ENCODE assay signal across 8 cellular contexts in genomic region chr6:73515204-73516101, GRCh38. TPM values are rescaled to one million over a fixed set of nuclear protein-coding genes. Genes with fewer than 3 reads are reported as not detected.
A peak's percentile ranks its signal among the peaks of the same experiment; 100 is the strongest.
DNase-seq lines count a peak whose midpoint lies in the region; ATAC-seq, FAIRE-seq and TF ChIP-seq lines count a peak whose summit lies in the region.

No MANE protein-coding gene starts in this region.

- peaks cover 43% of the 10 kb centered on the region for H3K79me2 ChIP-seq in SK-N-SH (ENCODE audit: insufficient read depth)

- CTCF ChIA-PET in SK-N-SH (lab: Yijun Ruan, JAX), result interaction anchor here (0.6 to 3.0 kb wide), 13 partner anchors 15 to 137 kb away, joined by 3 to 22 read pairs (median 4); partner anchors contain the start of genes MTO1 and SLC17A5

- peak; percentile 22 to 32 for DNase-seq in NCI-H2081 (lab: John Stamatoyannopoulos, UW)
- no peak for DNase-seq in NCI-H2081 treated with DMSO at 0.1 percent for 48 hours (lab: John Stamatoyannopoulos, UW)
- DNase-seq in SK-N-SH, result peak; percentile 39
- DNase-seq in brain microvascular endothelial cell, result no peak
- peak; percentile 40 to 50 for DNase-seq in stimulated activated CD4-positive, alpha-beta T cell treated with anti-CD3 and anti-CD28 coated beads, Interleukin-2, amount 100 ng/mL, for 24 hours

- peak; percentile 72 for TF ChIP-seq RAD21 in SK-N-SH (IDR thresholded peaks at IDR 0.05; ENCODE audit: low read length)

- H4K20me1 ChIP-seq in SK-N-SH (ENCODE audit: insufficient read depth), result peaks cover 73% of the 10 kb centered on the region

- H3K27me3 ChIP-seq in SK-N-SH (ENCODE audit: insufficient read depth) (no peaks in the 10 kb centered on the region), brain microvascular endothelial cell (replicated peaks) (no peaks in the 10 kb centered on the region)

- H3K4me3 Mint-ChIP-seq in IgD-negative memory B cell, result peak overlapping the region; percentile 48 to 87 (median 82)

- peak; percentile 41 for ATAC-seq in GM21529 (IDR thresholded peaks at IDR 0.05; ENCODE audit: unreplicated experiment)

- peaks cover 82% of the 10 kb centered on the region for H3F3A ChIP-seq in SK-N-SH (replicated peaks; ENCODE audit: insufficient read depth)

- no peak for TF ChIP-seq EP300 in SK-N-SH (IDR thresholded peaks at IDR 0.05; ENCODE audit: borderline replicate concordance in 1 of 2, low read depth in 1 of 2, low read length in 1 of 2)

- H3K27ac Mint-ChIP-seq in IgD-negative memory B cell, result peak overlapping the region; percentile 84 to 95 (median 90)

- no peak overlapping the region for H2AFZ ChIP-seq in SK-N-SH (ENCODE audit: low read depth)

- no peaks in the 10 kb centered on the region for H3K9me3 Mint-ChIP-seq in IgD-negative memory B cell

- in situ Hi-C loops in brain microvascular endothelial cell (cut with HindIII; ENCODE audit: low pct_ligation_motif_present, low sequenced_read_pairs), result loop anchor here (25.0 kb wide), 1 partner anchor 97 kb away; no protein-coding TSS in a partner anchor

- POLR2A ChIA-PET in SK-N-SH (lab: Yijun Ruan, JAX), result interaction anchor here (0.6 to 3.1 kb wide), 3 partner anchors 14 to 131 kb away, joined by 3 to 11 read pairs (median 5); no protein-coding TSS in a partner anchor

- H3K9me3 ChIP-seq in SK-N-SH, result no peaks in the 10 kb centered on the region

- peak overlapping the region; percentile 55; the same call in 1 of the 2 replicates for H3K9ac ChIP-seq in SK-N-SH

- H3K36me3 ChIP-seq in SK-N-SH (replicated peaks in 1 of 2; ENCODE audit: control insufficient read depth in 1 of 2, insufficient read depth in 2 of 2, low read length in 1 of 2) (peaks cover 47 to 55% of the 10 kb centered on the region in 2 experiments), brain microvascular endothelial cell (replicated peaks) (peaks cover 55% of the 10 kb centered on the region)

- H3K27ac ChIP-seq in SK-N-SH (ENCODE audit: low read depth in 2 of 2, low read length in 1 of 2), result peak overlapping the region; percentile 43 to 97
- H3K27ac ChIP-seq in brain microvascular endothelial cell, result peak overlapping the region; percentile 15

- TF ChIP-seq CTCF in SK-N-SH (IDR thresholded peaks at IDR 0.05) (peak; percentile 79), brain microvascular endothelial cell (IDR thresholded peaks at IDR 0.05; ENCODE audit: low read depth, low read length, missing control alignments) (peak; percentile 58)

- peak overlapping the region; percentile 66; the same call in 1 of the 2 replicates for H3K4me2 ChIP-seq in SK-N-SH

- WGBS in SK-N-SH (ENCODE audit: low lambda C conversion rate), result 59% methylated on average over 4 of the region's 4 CpGs

- peaks cover 14 to 16% of the 10 kb centered on the region in 2 experiments; a peak in 3 of 4 replicates for H3K4me1 ChIP-seq in SK-N-SH (ENCODE audit: control insufficient read depth in 1 of 2, insufficient read depth in 2 of 2, low read depth in 1 of 2, low read length in 1 of 2)

- H3K4me3 ChIP-seq in SK-N-SH (ENCODE audit: low read depth in 2 of 2, low read length in 1 of 2) (no peak overlapping the region; a peak in 1 of 4 replicates), brain microvascular endothelial cell (ENCODE audit: low read depth, low read length) (no peak overlapping the region)

- peak; percentile 53 for FAIRE-seq in islet of Langerhans (lab: Jason Lieb, UNC)

- peaks cover 43 to 47% (median 47%) of the 10 kb centered on the region in 3 donors for H3K4me1 Mint-ChIP-seq in IgD-negative memory B cell

- peaks cover 22% of the 10 kb centered on the region for H3K36me3 Mint-ChIP-seq in IgD-negative memory B cell

- H3K27me3 Mint-ChIP-seq in IgD-negative memory B cell, result no peaks in the 10 kb centered on the region

- H3K9me2 ChIP-seq in SK-N-SH, result no peaks in the 10 kb centered on the region

TF ChIP-seq in SK-N-SH, 30 proteins besides CTCF, POLR2A, EP300 and RAD21 (continues in another document):
- TF ChIP-seq SIN3A (IDR thresholded peaks at IDR 0.05; ENCODE audit: borderline replicate concordance, low read depth, low read length) (peak; percentile 61; the same call in 1 of the 2 replicates), SMC3 (IDR thresholded peaks at IDR 0.05; ENCODE audit: low read depth, low read length) (peak; percentile 45; the same call in 1 of the 2 replicates), RFX5 (IDR thresholded peaks at IDR 0.05; ENCODE audit: low read length) (no peak), TEAD4 (IDR thresholded peaks at IDR 0.05; ENCODE audit: borderline replicate concordance, insufficient read depth) (no peak), FOXJ3 (CRISPR knock-in tag; IDR thresholded peaks at IDR 0.05) (no peak), JUND (IDR thresholded peaks at IDR 0.05) (peak; percentile 4), CHD2 (IDR thresholded peaks at IDR 0.05; ENCODE audit: low read length, partially characterized antibody) (no peak), TCF12 (IDR thresholded peaks at IDR 0.05) (no peak), ELF1 (IDR thresholded peaks at IDR 0.05) (no peak), TAF1 (IDR thresholded peaks at IDR 0.05; ENCODE audit: borderline replicate concordance, low read depth, low read length) (0 out of 2 replicates have a peak, but pooled peaks have one; percentile 19), POLR2AphosphoS5 (IDR thresholded peaks at IDR 0.05; ENCODE audit: low read depth, low read length) (peak; percentile 76), FOSL2 (IDR thresholded peaks at IDR 0.05; ENCODE audit: borderline replicate concordance, low read depth) (0 out of 2 replicates have a peak, but pooled peaks have one; percentile 31), GATA2 (CRISPR knock-in tag; IDR thresholded peaks at IDR 0.05) (no peak), RCOR1 (IDR thresholded peaks at IDR 0.05; ENCODE audit: low read length) (no peak), YY1 (IDR thresholded peaks at IDR 0.05; ENCODE audit: low read depth) (no peak), FOXM1 (IDR thresholded peaks at IDR 0.05; ENCODE audit: low read depth) (no peak), EZH2phosphoT487 (IDR thresholded peaks at IDR 0.05; ENCODE audit: borderline replicate concordance, low read depth) (no peak), GABPA (IDR thresholded peaks at IDR 0.05; ENCODE audit: low read depth) (no peak), MEF2A (IDR thresholded peaks at IDR 0.05; ENCODE audit: borderline replicate concordance, low read depth) (no peak)
- TF ChIP-seq, protein P1, sequence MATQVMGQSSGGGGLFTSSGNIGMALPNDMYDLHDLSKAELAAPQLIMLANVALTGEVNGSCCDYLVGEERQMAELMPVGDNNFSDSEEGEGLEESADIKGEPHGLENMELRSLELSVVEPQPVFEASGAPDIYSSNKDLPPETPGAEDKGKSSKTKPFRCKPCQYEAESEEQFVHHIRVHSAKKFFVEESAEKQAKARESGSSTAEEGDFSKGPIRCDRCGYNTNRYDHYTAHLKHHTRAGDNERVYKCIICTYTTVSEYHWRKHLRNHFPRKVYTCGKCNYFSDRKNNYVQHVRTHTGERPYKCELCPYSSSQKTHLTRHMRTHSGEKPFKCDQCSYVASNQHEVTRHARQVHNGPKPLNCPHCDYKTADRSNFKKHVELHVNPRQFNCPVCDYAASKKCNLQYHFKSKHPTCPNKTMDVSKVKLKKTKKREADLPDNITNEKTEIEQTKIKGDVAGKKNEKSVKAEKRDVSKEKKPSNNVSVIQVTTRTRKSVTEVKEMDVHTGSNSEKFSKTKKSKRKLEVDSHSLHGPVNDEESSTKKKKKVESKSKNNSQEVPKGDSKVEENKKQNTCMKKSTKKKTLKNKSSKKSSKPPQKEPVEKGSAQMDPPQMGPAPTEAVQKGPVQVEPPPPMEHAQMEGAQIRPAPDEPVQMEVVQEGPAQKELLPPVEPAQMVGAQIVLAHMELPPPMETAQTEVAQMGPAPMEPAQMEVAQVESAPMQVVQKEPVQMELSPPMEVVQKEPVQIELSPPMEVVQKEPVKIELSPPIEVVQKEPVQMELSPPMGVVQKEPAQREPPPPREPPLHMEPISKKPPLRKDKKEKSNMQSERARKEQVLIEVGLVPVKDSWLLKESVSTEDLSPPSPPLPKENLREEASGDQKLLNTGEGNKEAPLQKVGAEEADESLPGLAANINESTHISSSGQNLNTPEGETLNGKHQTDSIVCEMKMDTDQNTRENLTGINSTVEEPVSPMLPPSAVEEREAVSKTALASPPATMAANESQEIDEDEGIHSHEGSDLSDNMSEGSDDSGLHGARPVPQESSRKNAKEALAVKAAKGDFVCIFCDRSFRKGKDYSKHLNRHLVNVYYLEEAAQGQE (IDR thresholded peaks at IDR 0.05; ENCODE audit: low read depth, low read length), result no peak
- TF ChIP-seq, protein P2, sequence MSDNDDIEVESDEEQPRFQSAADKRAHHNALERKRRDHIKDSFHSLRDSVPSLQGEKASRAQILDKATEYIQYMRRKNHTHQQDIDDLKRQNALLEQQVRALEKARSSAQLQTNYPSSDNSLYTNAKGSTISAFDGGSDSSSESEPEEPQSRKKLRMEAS (IDR thresholded peaks at IDR 0.05; ENCODE audit: low read depth), result no peak
- TF ChIP-seq, protein P3, sequence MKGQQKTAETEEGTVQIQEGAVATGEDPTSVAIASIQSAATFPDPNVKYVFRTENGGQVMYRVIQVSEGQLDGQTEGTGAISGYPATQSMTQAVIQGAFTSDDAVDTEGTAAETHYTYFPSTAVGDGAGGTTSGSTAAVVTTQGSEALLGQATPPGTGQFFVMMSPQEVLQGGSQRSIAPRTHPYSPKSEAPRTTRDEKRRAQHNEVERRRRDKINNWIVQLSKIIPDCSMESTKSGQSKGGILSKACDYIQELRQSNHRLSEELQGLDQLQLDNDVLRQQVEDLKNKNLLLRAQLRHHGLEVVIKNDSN (IDR thresholded peaks at IDR 0.05; ENCODE audit: borderline replicate concordance, low read depth), result no peak
- TF ChIP-seq, protein P4, sequence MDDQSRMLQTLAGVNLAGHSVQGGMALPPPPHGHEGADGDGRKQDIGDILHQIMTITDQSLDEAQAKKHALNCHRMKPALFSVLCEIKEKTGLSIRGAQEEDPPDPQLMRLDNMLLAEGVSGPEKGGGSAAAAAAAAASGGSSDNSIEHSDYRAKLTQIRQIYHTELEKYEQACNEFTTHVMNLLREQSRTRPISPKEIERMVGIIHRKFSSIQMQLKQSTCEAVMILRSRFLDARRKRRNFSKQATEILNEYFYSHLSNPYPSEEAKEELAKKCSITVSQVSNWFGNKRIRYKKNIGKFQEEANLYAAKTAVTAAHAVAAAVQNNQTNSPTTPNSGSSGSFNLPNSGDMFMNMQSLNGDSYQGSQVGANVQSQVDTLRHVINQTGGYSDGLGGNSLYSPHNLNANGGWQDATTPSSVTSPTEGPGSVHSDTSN (IDR thresholded peaks at IDR 0.05), result peak; percentile 18; the same call in 1 of the 2 replicates

RNA-seq across cellular contexts. Expression of gene EEF1A1, which starts 5.4 kb away (rescaled TPM):
- polyA plus RNA-seq in IgD-negative memory B cell (11,514 TPM), SK-N-SH (2012; rRNA removed) (10,787 and 14,148 TPM in 2 replicates)
- polyA plus RNA-seq in SK-N-SH (2012; cell fraction: cytosol; rRNA removed), result 13,584 and 14,065 TPM in 2 replicates
- 2,616 and 4,114 TPM in 2 replicates for polyA plus RNA-seq in SK-N-SH (2012; cell fraction: nucleus; rRNA removed)

RNA-seq across cellular contexts. Expression of gene MTO1, which starts 53.9 kb away (rescaled TPM):
- polyA plus RNA-seq in IgD-negative memory B cell, result 47.9 TPM
- 9.9 and 11.4 TPM in 2 replicates for polyA plus RNA-seq in SK-N-SH (2012; rRNA removed)
- polyA plus RNA-seq in SK-N-SH (2012; cell fraction: cytosol; rRNA removed), result 9.9 and 12.7 TPM in 2 replicates
- 15.5 and 18.7 TPM in 2 replicates for polyA plus RNA-seq in SK-N-SH (2012; cell fraction: nucleus; rRNA removed)

Comparison
In these comparisons a context has a peak if more than half of its experiments do, and no peak if none do; other contexts are left out.
1. DNase-seq: peak in NCI-H2081 (2 of 2), SK-N-SH (single experiment) and stimulated activated CD4-positive, alpha-beta T cell treated with anti-CD3 and anti-CD28 coated beads, Interleukin-2, amount 100 ng/mL, for 24 hours (2 of 2); none in NCI-H2081 treated with DMSO at 0.1 percent for 48 hours (single experiment) and brain microvascular endothelial cell (single experiment).